ENCODE assay signal across 14 cellular contexts in genomic region chr7:69645683-69646082, GRCh38.
"Had no signal": no experiment of that assay in that cellular context is flagged by ENCODE, and none has a peak within 500 bp of the region (broad histone marks: within the 10 kb centered on the region; RNA-seq: fewer than 3 reads in every experiment).

No MANE protein-coding gene starts in this region.

- H3K27ac ChIP-seq: cardiac muscle cell, lower lobe of right lung, ovary, right lobe of liver, transverse colon, VCaP had no signal

- H3K27me3 Mint-ChIP-seq: activated CD4-positive, alpha-beta memory T cell treated with anti-CD3 and anti-CD28 coated beads, Interleukin-2, amount 10 ng/mL, durations not matched to agents 7 days and 5 days had no signal

- H3K4me2 ChIP-seq: smooth muscle cell had no signal

- H3K4me3 Mint-ChIP-seq: activated CD4-positive, alpha-beta memory T cell treated with anti-CD3 and anti-CD28 coated beads, Interleukin-2, amount 10 ng/mL, durations not matched to agents 7 days and 5 days; activated T-cell treated with anti-CD3 and anti-CD28 coated beads, Interleukin-2, amount 50 U/mL, for 4 hours; mesothelial cell of epicardium had no signal

- H3K9me3 ChIP-seq: lower lobe of right lung, ovary, right lobe of liver, transverse colon had no signal

- H3K4me1 ChIP-seq: right lobe of liver, transverse colon had no signal

- H3K27ac Mint-ChIP-seq: activated CD4-positive, alpha-beta memory T cell treated with anti-CD3 and anti-CD28 coated beads, Interleukin-2, amount 10 ng/mL, durations not matched to agents 7 days and 5 days; activated naive CD4-positive, alpha-beta T cell treated with anti-CD3 and anti-CD28 coated beads, Interleukin-2, amount 50 U/mL, for 72 hours; mesothelial cell of epicardium had no signal

- DNase-seq: activated CD4-positive, alpha-beta memory T cell treated with anti-CD3 and anti-CD28 coated beads, Interleukin-2, amount 10 ng/mL, durations not matched to agents 7 days and 5 days; activated gamma-delta T cell; activated T-cell treated with anti-CD3 and anti-CD28 coated beads, Interleukin-2, amount 50 U/mL, for 4 hours; left colon; lower lobe of right lung; ovary; right lobe of liver; stimulated activated naive CD8-positive, alpha-beta T cell treated with anti-CD3 and anti-CD28 coated beads, Interleukin-15, Interleukin-2, amounts not matched to agents 100 U/mL and 50 U/mL, for 24 hours; transverse colon had no signal

- H3K4me3 ChIP-seq: cardiac muscle cell, lower lobe of right lung, ovary, right lobe of liver, smooth muscle cell, transverse colon had no signal

- ATAC-seq: activated naive CD4-positive, alpha-beta T cell treated with anti-CD3 and anti-CD28 coated beads, Interleukin-2, amount 50 U/mL, for 72 hours; activated T-cell treated with anti-CD3 and anti-CD28 coated beads, Interleukin-2, amount 50 U/mL, for 4 hours; left colon; lower lobe of right lung; right lobe of liver; stimulated activated naive CD8-positive, alpha-beta T cell treated with anti-CD3 and anti-CD28 coated beads, Interleukin-15, Interleukin-2, amounts not matched to agents 100 U/mL and 50 U/mL, for 24 hours had no signal

- H3K27me3 ChIP-seq: cardiac muscle cell, ovary, right lobe of liver, transverse colon had no signal

- H3K36me3 ChIP-seq: cardiac muscle cell, lower lobe of right lung, ovary, right lobe of liver, transverse colon had no signal

- H3K36me3 Mint-ChIP-seq: activated naive CD4-positive, alpha-beta T cell treated with anti-CD3 and anti-CD28 coated beads, Interleukin-2, amount 50 U/mL, for 72 hours; mesothelial cell of epicardium had no signal

- H3K4me1 Mint-ChIP-seq: activated CD4-positive, alpha-beta memory T cell treated with anti-CD3 and anti-CD28 coated beads, Interleukin-2, amount 10 ng/mL, durations not matched to agents 7 days and 5 days had no signal

- H3K9me3 Mint-ChIP-seq: activated CD4-positive, alpha-beta memory T cell treated with anti-CD3 and anti-CD28 coated beads, Interleukin-2, amount 10 ng/mL, durations not matched to agents 7 days and 5 days; activated naive CD4-positive, alpha-beta T cell treated with anti-CD3 and anti-CD28 coated beads, Interleukin-2, amount 50 U/mL, for 72 hours; activated T-cell treated with anti-CD3 and anti-CD28 coated beads, Interleukin-2, amount 50 U/mL, for 4 hours; mesothelial cell of epicardium had no signal
